ENCODE assay signal across 30 cellular contexts in genomic region chr7:39695852-39696586, GRCh38.
"Had no signal": no experiment of that assay in that cellular context is flagged by ENCODE, and none has a peak within 500 bp of the region (broad histone marks: within the 10 kb centered on the region; RNA-seq: fewer than 3 reads in every experiment).

No MANE protein-coding gene starts in this region.

- H3K9me3 Mint-ChIP-seq: neural progenitor cell had no signal

- H3K4me2 ChIP-seq: neural progenitor cell had no signal

- DNase-seq: activated CD4-positive, alpha-beta T cell treated with anti-CD3 and anti-CD28 coated beads for 48 hours; activated CD4-positive, alpha-beta T cell treated with anti-CD3 and anti-CD28 coated beads, Interleukin-2, amount 50 U/mL, for 48 hours; activated CD8-positive, alpha-beta memory T cell treated with anti-CD3 and anti-CD28 coated beads for 24 hours; activated gamma-delta T cell treated with Interleukin-2 at 50 U/mL for 16 hours; aorta; cerebellar nuclear complex; colonic mucosa; effector memory CD4-positive, alpha-beta T cell; erythroblast; foreskin fibroblast; head of caudate nucleus; natural killer cell; occipital lobe; psoas muscle; stimulated activated CD4-positive, alpha-beta T cell treated with anti-CD3 and anti-CD28 coated beads, Interleukin-15, amount 100 ng/mL, for 24 hours; stimulated activated CD4-positive, alpha-beta T cell treated with anti-CD3 and anti-CD28 coated beads, Interleukin-2, amount 100 ng/mL, for 24 hours; stimulated activated naive B cell treated with anti-CD40 and anti-IgM and Interleukin-4, amounts not matched to agents 10 μg/mL and 1 μg/mL and 100 μg/mL, for 72 hours; stomach; T-helper 9 cell had no signal

- H3K27ac Mint-ChIP-seq: activated naive CD4-positive, alpha-beta T cell treated with anti-CD3 and anti-CD28 coated beads, Interleukin-2, amount 50 U/mL, for 72 hours; neural progenitor cell; stimulated activated naive B cell treated with anti-CD40 and anti-IgM and Interleukin-4, amounts not matched to agents 10 μg/mL and 1 μg/mL and 100 μg/mL, for 72 hours had no signal

- H3K79me2 ChIP-seq: parathyroid adenoma had no signal

- H3K27ac ChIP-seq: cardiac muscle cell, colonic mucosa, parathyroid adenoma, psoas muscle, stomach, suprapubic skin, VCaP had no signal

- H3K4me1 Mint-ChIP-seq: brain, natural killer cell, neural progenitor cell had no signal

- H3K27me3 Mint-ChIP-seq: stimulated activated naive B cell treated with anti-CD40 and anti-IgM and Interleukin-4, amounts not matched to agents 10 μg/mL and 1 μg/mL and 100 μg/mL, for 72 hours had no signal

- H3K9me3 ChIP-seq: adrenal gland, colonic mucosa, psoas muscle, stomach, suprapubic skin, tibial artery had no signal

- H3K4me1 ChIP-seq: colonic mucosa, parathyroid adenoma, psoas muscle, stomach had no signal

- H3K27me3 ChIP-seq: adrenal gland, cardiac muscle cell, colonic mucosa, neural progenitor cell, stomach, suprapubic skin, tibial artery had no signal

- H3K4me3 ChIP-seq: adrenal gland, cardiac muscle cell, colonic mucosa, neural progenitor cell, psoas muscle, stomach, suprapubic skin, tibial artery had no signal

- H2AFZ ChIP-seq: neural progenitor cell, parathyroid adenoma had no signal

- H3K4me3 Mint-ChIP-seq: brain; natural killer cell; neural progenitor cell; stimulated activated naive B cell treated with anti-CD40 and anti-IgM and Interleukin-4, amounts not matched to agents 10 μg/mL and 1 μg/mL and 100 μg/mL, for 72 hours had no signal

- H3K9ac ChIP-seq: neural progenitor cell, parathyroid adenoma had no signal

- FAIRE-seq: TTC549 had no signal

- ATAC-seq: activated CD4-positive, CD25-positive, alpha-beta regulatory T cell treated with anti-CD3 and anti-CD28 coated beads, Interleukin-2, amount 50 U/mL, for 24 hours; activated naive CD4-positive, alpha-beta T cell treated with anti-CD3 and anti-CD28 coated beads, Interleukin-2, amount 50 U/mL, for 72 hours; natural killer cell; stimulated activated naive B cell treated with anti-CD40 and anti-IgM and Interleukin-4, amounts not matched to agents 10 μg/mL and 1 μg/mL and 100 μg/mL, for 72 hours had no signal
